In the genomic region with DNA sequence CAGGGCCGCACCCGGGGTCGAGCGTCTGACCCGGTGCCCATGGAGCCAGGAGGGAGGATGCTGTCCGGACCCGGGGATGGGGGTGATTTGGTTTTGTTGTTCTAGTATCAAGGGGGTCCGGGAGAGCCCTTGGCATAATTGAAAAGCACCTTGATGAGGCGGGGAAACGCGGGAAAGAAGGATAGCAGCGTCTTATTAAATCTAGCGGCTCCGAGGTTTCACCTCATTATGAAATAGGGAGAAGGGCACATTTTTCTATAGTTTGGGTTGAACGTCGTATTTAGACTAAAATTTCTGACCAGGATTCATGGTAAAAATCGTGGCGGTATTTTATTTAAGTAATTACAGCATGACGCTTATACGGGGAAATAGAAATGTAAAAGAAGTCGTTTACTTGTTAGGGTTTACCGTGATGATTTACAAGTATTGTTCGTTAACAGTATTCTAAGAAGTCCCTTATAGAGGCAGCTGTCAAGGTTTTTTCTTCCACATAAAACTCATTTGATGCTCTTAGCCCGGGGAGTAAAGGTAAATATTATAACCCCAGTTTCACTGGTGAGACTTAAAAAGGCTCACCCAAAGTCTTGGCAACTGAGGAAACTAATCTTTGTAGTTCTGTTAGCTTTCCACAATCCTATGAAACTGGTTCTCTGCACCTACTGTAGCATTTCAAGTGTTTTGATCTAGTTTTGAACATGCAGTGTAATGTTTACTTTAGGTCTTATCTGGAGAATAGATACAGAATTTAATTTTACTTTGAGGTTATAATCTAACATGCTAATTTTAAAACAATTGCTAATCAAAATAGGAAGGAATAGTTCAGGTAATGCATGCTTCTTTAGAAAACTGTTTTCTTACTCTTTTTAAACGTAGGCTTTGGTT, we compare ENCODE assay signal across 8 cellular contexts. TPM values are rescaled to one million over a fixed set of nuclear protein-coding genes. Genes with fewer than 3 reads are reported as not detected.
DNase-seq lines count a peak whose midpoint lies in the region; ATAC-seq, FAIRE-seq and TF ChIP-seq lines count a peak whose summit lies in the region.

No MANE protein-coding gene starts in this region.

- H3K27ac Mint-ChIP-seq in activated CD4-positive, alpha-beta T cell treated with anti-CD3 and anti-CD28 coated beads for 36 hours = peak overlapping the region; percentile 99

- POLR2A ChIA-PET in activated CD4-positive, alpha-beta T cell treated with anti-CD3 and anti-CD28 coated beads for 36 hours (lab: Charles Lee) = interaction anchor here (0.9 to 1.0 kb wide), 2 partner anchors 12 to 146 kb away, joined by 4 to 10 read pairs; a partner anchor contains a TSS

- H3K9me3 ChIP-seq in gastroesophageal sphincter (no peaks in the 10 kb centered on the region), small intestine (ENCODE audit: control insufficient read depth, low read depth) (no peaks in the 10 kb centered on the region)

- WGBS in gastroesophageal sphincter (ENCODE audit: low coverage in 1 of 2), 2 donors = 0 to 1% methylated on average over 18 of the region's 25 CpGs
- WGBS in small intestine, 3 donors = 0 to 1% (median 0%) methylated on average over 25 of the region's 25 CpGs

- H3K36me3 ChIP-seq in gastroesophageal sphincter = no peaks in the 10 kb centered on the region
- H3K36me3 ChIP-seq in small intestine (ENCODE audit: control insufficient read depth in 2 of 2, insufficient read depth in 2 of 2, low read length in 2 of 2) = no peaks in the 10 kb centered on the region

- H3K36me3 Mint-ChIP-seq in activated CD4-positive, alpha-beta T cell treated with anti-CD3 and anti-CD28 coated beads for 36 hours (ENCODE audit: low read depth) = peaks cover 27% of the 10 kb centered on the region

- no peaks in the 10 kb centered on the region for H3K9me3 Mint-ChIP-seq in activated CD4-positive, alpha-beta T cell treated with anti-CD3 and anti-CD28 coated beads for 36 hours (ENCODE audit: low read depth)

- H3K27me3 ChIP-seq in gastroesophageal sphincter (no peaks in the 10 kb centered on the region), small intestine (ENCODE audit: control insufficient read depth in 2 of 2, insufficient read depth in 2 of 2, low read length in 2 of 2) (no peaks in the 10 kb centered on the region)

- FAIRE-seq in small intestine (lab: Jason Lieb, UNC) = no peak

- intact Hi-C loops in activated CD4-positive, alpha-beta T cell treated with anti-CD3 and anti-CD28 coated beads for 36 hours (cut with DNase I, micrococcal nuclease) = loop anchor here (1.0 to 10.0 kb wide), 10 partner anchors 12 to 931 kb away; a partner anchor contains a TSS

- H3K4me1 Mint-ChIP-seq in activated CD4-positive, alpha-beta T cell treated with anti-CD3 and anti-CD28 coated beads for 36 hours = peaks cover 27% of the 10 kb centered on the region

- peak overlapping the region; percentile 87 for H3K4me3 Mint-ChIP-seq in activated CD4-positive, alpha-beta T cell treated with anti-CD3 and anti-CD28 coated beads for 36 hours

- no peak for TF ChIP-seq EP300 in gastroesophageal sphincter (IDR thresholded peaks at IDR 0.05)

- CTCF ChIA-PET in activated CD4-positive, alpha-beta T cell treated with anti-CD3 and anti-CD28 coated beads for 36 hours (lab: Charles Lee) = interaction anchor here (2.3 kb wide), 1 partner anchor 12 kb away, joined by 10 read pairs; a partner anchor contains a TSS

- H3K4me1 ChIP-seq in gastroesophageal sphincter (peaks cover 7 to 53% (median 26%) of the 10 kb centered on the region in 3 donors), small intestine (ENCODE audit: control insufficient read depth in 2 of 2, insufficient read depth in 1 of 2, low read depth in 1 of 2, low read length in 1 of 2) (peaks cover 0 to 7% of the 10 kb centered on the region in 2 donors)

- TF ChIP-seq POLR2A in gastroesophageal sphincter (IDR thresholded peaks at IDR 0.05) = no peak

- H3K27ac ChIP-seq in VCaP (peak overlapping the region; percentile 99), gastroesophageal sphincter (peak overlapping the region; percentile 88 to 96 (median 94)), small intestine (ENCODE audit: low read depth in 1 of 2, low read length in 1 of 2) (peak overlapping the region; percentile 97 to 100)

- no peak for TF ChIP-seq CTCF in VCaP (conservative IDR thresholded peaks at IDR 0.05)
- no peak for TF ChIP-seq CTCF in gastroesophageal sphincter (IDR thresholded peaks at IDR 0.05)

- H3K27me3 Mint-ChIP-seq in activated CD4-positive, alpha-beta T cell treated with anti-CD3 and anti-CD28 coated beads for 36 hours = no peaks in the 10 kb centered on the region

- ATAC-seq in activated CD4-positive, alpha-beta T cell treated with anti-CD3 and anti-CD28 coated beads for 36 hours = no peak
- no peak for ATAC-seq in gastroesophageal sphincter
- no peak for ATAC-seq in HG03175 (IDR thresholded peaks at IDR 0.05; ENCODE audit: unreplicated experiment)
- ATAC-seq in HG02623 (IDR thresholded peaks at IDR 0.05; ENCODE audit: unreplicated experiment) = no peak

- no peak for DNase-seq in activated CD4-positive, alpha-beta T cell treated with anti-CD3 and anti-CD28 coated beads for 36 hours
- no peak for DNase-seq in activated CD4-positive, alpha-beta T cell treated with anti-CD3 and anti-CD28 coated beads for 48 hours
- DNase-seq in small intestine = no peak
- DNase-seq in activated effector memory CD4-positive, alpha-beta T cell treated with Interleukin-2 at 50 U/mL for 16 hours = no peak

- H3K4me3 ChIP-seq in gastroesophageal sphincter = peak overlapping the region; percentile 69 to 99
- peak overlapping the region; percentile 89 to 93 for H3K4me3 ChIP-seq in small intestine (ENCODE audit: low read depth in 1 of 2, low read length in 2 of 2)

RNA-seq across cellular contexts. Expression of a gene that starts 0.8 kb away (rescaled TPM):
- total RNA-seq in activated CD4-positive, alpha-beta T cell treated with anti-CD3 and anti-CD28 coated beads for 36 hours = 100 to 1,000 TPM; 112 to 120 TPM
- 100 to 1,000 TPM in 1 of 4 donors, 10 to 100 TPM in 3; 40.1 to 134 (median 54.6) TPM for total RNA-seq in gastroesophageal sphincter
- polyA plus RNA-seq in small intestine = 100 to 1,000 TPM in 2 of 3 donors, 10 to 100 TPM in 1; 57.4 to 466 (median 435) TPM

RNA-seq across cellular contexts. Expression of a gene that starts 12.5 kb away (rescaled TPM):
- total RNA-seq in activated CD4-positive, alpha-beta T cell treated with anti-CD3 and anti-CD28 coated beads for 36 hours = 10 to 100 TPM; 28.0 to 29.8 TPM
- total RNA-seq in gastroesophageal sphincter = 100 to 1,000 TPM in 1 of 4 donors, 10 to 100 TPM in 3; 65.8 to 125 (median 89.2) TPM
- polyA plus RNA-seq in small intestine = 10 to 100 TPM in 1 of 3 donors, 1 to 10 TPM in 2; 5.7 to 12.5 (median 6.7) TPM

RNA-seq across cellular contexts. Expression of a gene that starts 47.2 kb away (rescaled TPM):
- not detected for total RNA-seq in activated CD4-positive, alpha-beta T cell treated with anti-CD3 and anti-CD28 coated beads for 36 hours
- not detected for total RNA-seq in gastroesophageal sphincter
- polyA plus RNA-seq in small intestine = 100 to 1,000 TPM in 2 of 3 donors, 10 to 100 TPM in 1; 60.8 to 298 (median 237) TPM
